31 cellular contexts compared by ENCODE assay signal in genomic region chr1:157648317-157648716, GRCh38.
"Had no signal": no experiment of that assay in that cellular context is flagged by ENCODE, and none has a peak within 500 bp of the region (broad histone marks: within the 10 kb centered on the region; RNA-seq: fewer than 3 reads in every experiment).

No MANE protein-coding gene starts in this region.

- H3K4me1 ChIP-seq: adrenal gland, body of pancreas, breast epithelium had no signal

- H3K9me3 ChIP-seq: adrenal gland, body of pancreas, breast epithelium had no signal

- DNase-seq: activated B cell treated with CpG ODN at 0.5 μM for 24 hours; activated CD4-positive, alpha-beta memory T cell treated with anti-CD3 and anti-CD28 coated beads for 36 hours; activated CD4-positive, alpha-beta T cell treated with anti-CD3 and anti-CD28 coated beads for 4 hours; activated CD4-positive, alpha-beta T cell treated with anti-CD3 and anti-CD28 coated beads, Interleukin-2, amount 10 ng/mL, durations not matched to agents 24 days and 14 days; activated CD4-positive, alpha-beta T cell treated with anti-CD3 and anti-CD28 coated beads, Interleukin-2, amount 50 U/mL, for 1 hour; activated CD4-positive, alpha-beta T cell treated with anti-CD3 and anti-CD28 coated beads, Interleukin-2, amount 50 U/mL, for 4 hours; activated CD4-positive, CD25-positive, alpha-beta regulatory T cell treated with anti-CD3 and anti-CD28 coated beads, Interleukin-2, amount 50 U/mL, for 72 hours; activated CD8-positive, alpha-beta memory T cell treated with anti-CD3 and anti-CD28 coated beads, Interleukin-2, amount 50 U/mL, for 4 hours; activated CD8-positive, alpha-beta T cell treated with anti-CD3 and anti-CD28 coated beads for 36 hours; activated effector memory CD4-positive, alpha-beta T cell treated with anti-CD3 and anti-CD28 coated beads, Interleukin-2, amount 50 U/mL, for 16 hours; activated gamma-delta T cell treated with Interleukin-2 at 50 U/mL for 16 hours; activated naive CD4-positive, alpha-beta T cell; activated naive CD4-positive, alpha-beta T cell treated with anti-CD3 and anti-CD28 coated beads for 36 hours; activated naive CD4-positive, alpha-beta T cell treated with anti-CD3 and anti-CD28 coated beads, Interleukin-2, amount 50 U/mL, for 16 hours; activated naive CD8-positive, alpha-beta T cell treated with anti-CD3 and anti-CD28 coated beads for 36 hours; activated T-cell treated with anti-CD3 and anti-CD28 coated beads for 4 hours; activated T-cell treated with anti-CD3 and anti-CD28 coated beads, Interleukin-2, amount 50 U/mL, for 1 hour; activated T-cell treated with anti-CD3 and anti-CD28 coated beads, Interleukin-2, amount 50 U/mL, for 4 hours; activated T-cell treated with anti-CD3 and anti-CD28 coated beads, Interleukin-2, amount 50 U/mL, for 72 hours; adrenal gland; amniotic stem cell; aorta; body of pancreas; brain microvascular endothelial cell; central memory CD4-positive, alpha-beta T cell; T-helper 9 cell had no signal

- H3K27me3 ChIP-seq: adrenal gland, body of pancreas, brain microvascular endothelial cell, breast epithelium had no signal

- ATAC-seq: activated CD8-positive, alpha-beta T cell treated with anti-CD3 and anti-CD28 coated beads for 36 hours; activated naive CD4-positive, alpha-beta T cell treated with anti-CD3 and anti-CD28 coated beads, Interleukin-2, amount 50 U/mL, for 72 hours; activated T-cell treated with anti-CD3 and anti-CD28 coated beads, Interleukin-2, amount 50 U/mL, for 4 hours; activated T-cell treated with anti-CD3 and anti-CD28 coated beads, Interleukin-2, amount 50 U/mL, for 72 hours; activated T-helper 17 cell treated with anti-CD3 and anti-CD28 coated beads, Interleukin-2, amount 50 U/mL, for 72 hours; body of pancreas had no signal

- H3K4me3 ChIP-seq: adrenal gland, body of pancreas, breast epithelium, coronary artery had no signal

- H3K36me3 ChIP-seq: adrenal gland, brain microvascular endothelial cell, breast epithelium had no signal

- H3K27ac ChIP-seq: adrenal gland, body of pancreas, brain microvascular endothelial cell, breast epithelium, coronary artery, VCaP had no signal
